7 cellular contexts compared by ENCODE assay signal in the genomic region with DNA sequence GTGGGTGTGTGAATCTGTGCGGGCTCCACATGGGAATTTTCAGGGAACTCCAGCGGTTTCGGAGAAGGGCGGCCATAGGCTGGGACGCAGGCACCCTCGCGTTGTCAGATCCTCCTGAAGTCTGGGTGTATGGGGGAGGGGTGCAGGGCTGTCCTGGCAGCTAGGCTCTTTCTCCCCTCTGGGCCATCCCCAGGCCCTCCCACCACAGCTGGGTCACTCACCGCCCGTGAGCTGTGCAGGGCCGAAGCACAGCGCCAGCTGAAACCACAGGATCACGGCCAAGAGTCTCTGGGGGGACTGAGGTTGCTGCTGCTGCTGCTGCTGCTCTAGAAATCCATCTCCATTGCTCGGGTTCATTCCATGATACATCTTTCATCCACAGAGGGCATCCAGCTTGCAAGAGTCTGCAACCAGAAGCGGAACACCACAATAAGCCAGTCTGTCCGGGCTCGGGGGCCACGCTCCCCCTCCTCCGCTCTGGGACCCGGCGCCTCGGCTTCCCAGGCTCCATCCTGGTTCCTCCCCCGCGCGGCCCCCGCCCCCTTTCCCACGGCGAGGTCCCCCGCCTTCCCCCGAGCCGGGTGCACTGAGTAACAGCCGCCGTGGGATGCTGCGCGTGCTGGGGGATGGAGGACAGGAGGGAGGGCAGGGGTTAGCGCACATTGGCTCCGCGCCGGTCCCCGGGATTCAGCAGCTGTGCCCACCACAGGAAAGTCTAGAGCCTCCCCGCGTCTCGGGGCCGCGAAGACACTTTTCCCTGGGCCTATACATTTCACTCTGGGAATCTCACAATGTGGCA. TPM values are rescaled to one million over a fixed set of nuclear protein-coding genes. Genes with fewer than 3 reads are reported as not detected.
A peak's percentile ranks its signal among the peaks of the same experiment; 100 is the strongest.
DNase-seq lines count a peak whose midpoint lies in the region; FAIRE-seq and TF ChIP-seq lines count a peak whose summit lies in the region.

No MANE protein-coding gene starts in this region.

- CTCF ChIA-PET in SK-N-SH (lab: Yijun Ruan, JAX): interaction anchor here (1.4 to 3.1 kb wide), 3 partner anchors 26 to 239 kb away, joined by 3 to 10 read pairs (median 4); no protein-coding TSS in a partner anchor

- POLR2A ChIA-PET in SK-N-SH (lab: Yijun Ruan, JAX): interaction anchor here (1.3 kb wide), 1 partner anchor 11 kb away, joined by 3 read pairs; no protein-coding TSS in a partner anchor

- H3K27ac Mint-ChIP-seq in HFFc6 (no peak overlapping the region), immature natural killer cell (no peak overlapping the region)

- TF ChIP-seq CTCF in HFFc6 (IDR thresholded peaks at IDR 0.05): no peak
- no peak for TF ChIP-seq CTCF in SK-N-SH (IDR thresholded peaks at IDR 0.05)
- no peak for TF ChIP-seq CTCF in breast epithelium (IDR thresholded peaks at IDR 0.05)
- no peak for TF ChIP-seq CTCF in D721Med (IDR thresholded peaks at IDR 0.05; ENCODE audit: insufficient read depth, missing control alignments)

- no peak for FAIRE-seq in D721Med (lab: Jason Lieb, UNC)

- no peak for TF ChIP-seq RAD21 in SK-N-SH (IDR thresholded peaks at IDR 0.05; ENCODE audit: low read length)

- H3K4me3 Mint-ChIP-seq in HFFc6: peak overlapping the region; percentile 68
- H3K4me3 Mint-ChIP-seq in immature natural killer cell: peak overlapping the region; percentile 72 to 84 (median 78)

- H3K9ac ChIP-seq in SK-N-SH: no peak overlapping the region

- H4K20me1 ChIP-seq in SK-N-SH (ENCODE audit: insufficient read depth): no peaks in the 10 kb centered on the region

- H3K9me3 ChIP-seq in SK-N-SH (no peaks in the 10 kb centered on the region), breast epithelium (no peaks in the 10 kb centered on the region)

- no peaks in the 10 kb centered on the region for H3F3A ChIP-seq in SK-N-SH (replicated peaks; ENCODE audit: insufficient read depth)

- H3K79me2 ChIP-seq in SK-N-SH (ENCODE audit: insufficient read depth): no peaks in the 10 kb centered on the region

- H3K27me3 Mint-ChIP-seq in HFFc6 (ENCODE audit: insufficient read depth): peaks cover 46% of the 10 kb centered on the region
- peaks cover 12 to 17% (median 17%) of the 10 kb centered on the region in 3 donors for H3K27me3 Mint-ChIP-seq in immature natural killer cell (ENCODE audit: low read depth in 3 of 3)

- H3K4me1 ChIP-seq in SK-N-SH (ENCODE audit: control insufficient read depth in 1 of 2, insufficient read depth in 2 of 2, low read depth in 1 of 2, low read length in 1 of 2) (peaks cover 0 to 9% of the 10 kb centered on the region in 2 experiments; a peak in 1 of 4 replicates), breast epithelium (peaks cover 0 to 9% of the 10 kb centered on the region in 2 donors)

- no peaks in the 10 kb centered on the region for H3K36me3 ChIP-seq in SK-N-SH (replicated peaks in 1 of 2; ENCODE audit: control insufficient read depth in 1 of 2, insufficient read depth in 2 of 2, low read length in 1 of 2)
- H3K36me3 ChIP-seq in breast epithelium: no peaks in the 10 kb centered on the region

- 3% methylated on average over 29 of the region's 44 CpGs for WGBS in SK-N-SH (ENCODE audit: low lambda C conversion rate)

- no peak for TF ChIP-seq EP300 in SK-N-SH (IDR thresholded peaks at IDR 0.05; ENCODE audit: borderline replicate concordance in 1 of 2, low read depth in 1 of 2, low read length in 1 of 2)

- no peak for DNase-seq in HFFc6
- peak; percentile 72 for DNase-seq in SK-N-SH
- DNase-seq in breast epithelium (ENCODE audit: low spot score in 2 of 2): no peak
- no peak for DNase-seq in immature natural killer cell
- peak; percentile 33 for DNase-seq in stimulated activated CD4-positive, alpha-beta T cell treated with anti-CD3 and anti-CD28 coated beads, Interleukin-1b, Interleukin-23, amount 100 ng/mL, for 48 hours
- DNase-seq in D721Med (ENCODE audit: insufficient read length, low spot score): no peak
- DNase-seq in NOMO-1 treated with dmso at 0.1 percent for 144 hours (lab: John Stamatoyannopoulos, UW; ENCODE audit: unreplicated experiment): no peak

- H3K36me3 Mint-ChIP-seq in HFFc6 (ENCODE audit: low read depth) (no peaks in the 10 kb centered on the region), immature natural killer cell (no peaks in the 10 kb centered on the region)

- TF ChIP-seq POLR2A in breast epithelium (IDR thresholded peaks at IDR 0.05): no peak

- H3K27me3 ChIP-seq in SK-N-SH (ENCODE audit: insufficient read depth) (peaks cover 46% of the 10 kb centered on the region), breast epithelium (no peaks in the 10 kb centered on the region)

- peak overlapping the region; percentile 71; the same call in 1 of the 2 replicates for H2AFZ ChIP-seq in SK-N-SH (ENCODE audit: low read depth)

- no peaks in the 10 kb centered on the region for H3K9me2 ChIP-seq in SK-N-SH

- H3K27ac ChIP-seq in SK-N-SH (ENCODE audit: low read depth in 2 of 2, low read length in 1 of 2) (no peak overlapping the region), breast epithelium (no peak overlapping the region)

- H3K4me3 ChIP-seq in SK-N-SH (ENCODE audit: low read depth in 2 of 2, low read length in 1 of 2): peak overlapping the region; percentile 51 to 54
- peak overlapping the region; percentile 40 to 74 (median 58) for H3K4me3 ChIP-seq in breast epithelium

- H3K4me2 ChIP-seq in SK-N-SH: peak overlapping the region; percentile 78

- peaks cover 7% of the 10 kb centered on the region for H3K4me1 Mint-ChIP-seq in HFFc6 (ENCODE audit: low read depth)
- peaks cover 13 to 18% of the 10 kb centered on the region in 2 donors for H3K4me1 Mint-ChIP-seq in immature natural killer cell

- H3K9me3 Mint-ChIP-seq in HFFc6: no peaks in the 10 kb centered on the region; the same call in 1 of the 2 replicates
- H3K9me3 Mint-ChIP-seq in immature natural killer cell: peaks cover 0 to 5% (median 0%) of the 10 kb centered on the region in 6 donors

- intact Hi-C loops in breast epithelium (cut with DNase I; ENCODE audit: low total_unique reads): no loop called here

TF ChIP-seq in SK-N-SH, 30 proteins besides CTCF, POLR2A, EP300 and RAD21:
- TF ChIP-seq MXI1 (IDR thresholded peaks at IDR 0.05; ENCODE audit: low read depth, low read length) (0 out of 2 replicates have a peak, but pooled peaks have one; percentile 25), CHD2 (IDR thresholded peaks at IDR 0.05; ENCODE audit: low read length, partially characterized antibody) (peak; percentile 17)
- TF ChIP-seq, protein P1, sequence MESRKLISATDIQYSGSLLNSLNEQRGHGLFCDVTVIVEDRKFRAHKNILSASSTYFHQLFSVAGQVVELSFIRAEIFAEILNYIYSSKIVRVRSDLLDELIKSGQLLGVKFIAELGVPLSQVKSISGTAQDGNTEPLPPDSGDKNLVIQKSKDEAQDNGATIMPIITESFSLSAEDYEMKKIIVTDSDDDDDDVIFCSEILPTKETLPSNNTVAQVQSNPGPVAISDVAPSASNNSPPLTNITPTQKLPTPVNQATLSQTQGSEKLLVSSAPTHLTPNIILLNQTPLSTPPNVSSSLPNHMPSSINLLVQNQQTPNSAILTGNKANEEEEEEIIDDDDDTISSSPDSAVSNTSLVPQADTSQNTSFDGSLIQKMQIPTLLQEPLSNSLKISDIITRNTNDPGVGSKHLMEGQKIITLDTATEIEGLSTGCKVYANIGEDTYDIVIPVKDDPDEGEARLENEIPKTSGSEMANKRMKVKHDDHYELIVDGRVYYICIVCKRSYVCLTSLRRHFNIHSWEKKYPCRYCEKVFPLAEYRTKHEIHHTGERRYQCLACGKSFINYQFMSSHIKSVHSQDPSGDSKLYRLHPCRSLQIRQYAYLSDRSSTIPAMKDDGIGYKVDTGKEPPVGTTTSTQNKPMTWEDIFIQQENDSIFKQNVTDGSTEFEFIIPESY (IDR thresholded peaks at IDR 0.05; ENCODE audit: borderline replicate concordance, low read depth): no peak

RNA-seq across cellular contexts. Expression of a gene that starts 0.7 kb away (rescaled TPM):
- total RNA-seq in HFFc6 (2021; fragmentation: NEBNext Ultra II Directional; extraction: Animal tissue kit (Norgen Biotek cat#: 25700)): under 1 TPM; 0.33 to 0.96 (median 0.70) TPM
- polyA plus RNA-seq in SK-N-SH (2012; rRNA removed): 0.21 and 0.31 TPM in 2 replicates
- 0.06 and 0.30 TPM in 2 replicates for polyA plus RNA-seq in SK-N-SH (2012; cell fraction: cytosol; rRNA removed)
- 0.39 and 1.8 TPM in 2 replicates for polyA plus RNA-seq in SK-N-SH (2012; cell fraction: nucleus; rRNA removed)
- 10 to 100 TPM in 2 of 3 donors, under 1 TPM in 1; 0.64 to 16.7 (median 14.9) TPM for total RNA-seq in breast epithelium
- not detected for polyA plus RNA-seq in immature natural killer cell

RNA-seq across cellular contexts. Expression of a gene that starts 30.0 kb away (rescaled TPM):
- not detected for total RNA-seq in HFFc6 (2021; fragmentation: NEBNext Ultra II Directional; extraction: Animal tissue kit (Norgen Biotek cat#: 25700))
- polyA plus RNA-seq in SK-N-SH (2012; rRNA removed) (not detected in 2 replicates), immature natural killer cell (not detected)
- not detected in 2 replicates for polyA plus RNA-seq in SK-N-SH (2012; cell fraction: cytosol; rRNA removed)
- not detected in 2 replicates for polyA plus RNA-seq in SK-N-SH (2012; cell fraction: nucleus; rRNA removed)
- not detected for total RNA-seq in breast epithelium

Comparison
In these comparisons a context has a peak if more than half of its experiments do, and no peak if none do; other contexts are left out.
1. DNase-seq: peak in SK-N-SH (single experiment) and stimulated activated CD4-positive, alpha-beta T cell treated with anti-CD3 and anti-CD28 coated beads, Interleukin-1b, Interleukin-23, amount 100 ng/mL, for 48 hours (single experiment); none in HFFc6 (single experiment), breast epithelium (0 of 2), immature natural killer cell (0 of 3), D721Med (single experiment) and NOMO-1 treated with dmso at 0.1 percent for 144 hours (single experiment).